Comparison of ENCODE assay signal across 8 cellular contexts in the genomic region with DNA sequence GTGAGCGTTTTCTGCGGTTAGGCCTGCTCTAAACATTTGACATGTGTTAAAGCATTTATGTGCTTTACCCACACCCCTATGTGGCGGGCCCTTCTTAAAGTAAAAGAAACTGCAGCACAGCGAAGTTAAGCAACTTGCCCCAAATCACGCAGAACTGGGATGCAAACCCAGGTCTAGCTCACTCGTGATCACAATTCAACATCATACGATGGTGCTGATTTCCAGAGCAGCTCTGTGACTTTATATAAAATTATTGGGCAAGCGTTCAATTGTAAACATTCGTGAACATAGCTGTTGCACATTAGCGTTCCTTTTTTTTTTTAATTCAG. TPM values are rescaled to one million over a fixed set of nuclear protein-coding genes. Genes with fewer than 3 reads are reported as not detected.
DNase-seq lines count a peak whose midpoint lies in the region; ATAC-seq and TF ChIP-seq lines count a peak whose summit lies in the region.

No MANE protein-coding gene starts in this region.

- H3K4me1 ChIP-seq in mesenchymal stem cell (ENCODE audit: control insufficient read depth, insufficient read depth, low read depth, low read length) (peaks cover 2% of the 10 kb centered on the region), aorta (ENCODE audit: control insufficient read depth in 1 of 2, insufficient read depth in 2 of 2, low read length in 2 of 2) (no peaks in the 10 kb centered on the region)

- no peak overlapping the region for H2AFZ ChIP-seq in mesenchymal stem cell (ENCODE audit: low read depth, low read length)

- H3K23ac ChIP-seq in mesenchymal stem cell (ENCODE audit: low read length in 2 of 2), result no peak overlapping the region

- peak overlapping the region; percentile 95 for H4K8ac ChIP-seq in mesenchymal stem cell (ENCODE audit: low read length)

- peak overlapping the region; percentile 84 for H3K4me3 Mint-ChIP-seq in stimulated activated naive CD8-positive, alpha-beta T cell treated with anti-CD3 and anti-CD28 coated beads, Interleukin-15, Interleukin-2, amounts not matched to agents 100 ng/mL and 50 ng/mL, for 24 hours

- H2BK5ac ChIP-seq in mesenchymal stem cell (ENCODE audit: low read depth, low read length, poor library complexity, severe bottlenecking), result no peak overlapping the region

- TF ChIP-seq CTCF in cardiac fibroblast (IDR thresholded peaks at IDR 0.05; ENCODE audit: low read depth, low read length), result no peak

- no peak overlapping the region for H2BK120ac ChIP-seq in mesenchymal stem cell (ENCODE audit: low read depth, low read length)

- H3K4ac ChIP-seq in mesenchymal stem cell (ENCODE audit: low read depth in 1 of 2, low read length in 2 of 2), result no peak overlapping the region

- intact Hi-C loops in aorta (cut with DNase I), result loop anchor here in 1 of 2 donors (5.0 kb wide), 1 partner anchor 200 kb away; no protein-coding TSS in a partner anchor

- H2AK5ac ChIP-seq in mesenchymal stem cell (ENCODE audit: low read length, severe bottlenecking), result no peak overlapping the region

- H2BK12ac ChIP-seq in mesenchymal stem cell (ENCODE audit: low read length in 2 of 2), result peak overlapping the region in 1 of 2 experiments; percentile 38

- no peak overlapping the region for H2BK15ac ChIP-seq in mesenchymal stem cell (ENCODE audit: low read depth, poor library complexity, severe bottlenecking)

- peaks cover 7% of the 10 kb centered on the region for H3K36me3 Mint-ChIP-seq in stimulated activated naive CD8-positive, alpha-beta T cell treated with anti-CD3 and anti-CD28 coated beads, Interleukin-15, Interleukin-2, amounts not matched to agents 100 ng/mL and 50 ng/mL, for 24 hours (ENCODE audit: low read depth)

- H3K9me3 Mint-ChIP-seq in stimulated activated naive CD8-positive, alpha-beta T cell treated with anti-CD3 and anti-CD28 coated beads, Interleukin-15, Interleukin-2, amounts not matched to agents 100 ng/mL and 50 ng/mL, for 24 hours, result no peaks in the 10 kb centered on the region

- H3K27me3 ChIP-seq in mesenchymal stem cell (ENCODE audit: control insufficient read depth in 1 of 2, insufficient read depth in 1 of 2, low read length in 2 of 2), result no peaks in the 10 kb centered on the region
- H3K27me3 ChIP-seq in aorta (ENCODE audit: control insufficient read depth in 1 of 2, insufficient read depth in 2 of 2, low read length in 1 of 2), result no peaks in the 10 kb centered on the region

- H3K4me2 ChIP-seq in mesenchymal stem cell (ENCODE audit: low read length, poor library complexity, severe bottlenecking), result peak overlapping the region; percentile 81

- H3K14ac ChIP-seq in mesenchymal stem cell (ENCODE audit: low read length in 2 of 2), result no peak overlapping the region

- no peak for DNase-seq in stimulated activated naive CD8-positive, alpha-beta T cell treated with anti-CD3 and anti-CD28 coated beads, Interleukin-15, Interleukin-2, amounts not matched to agents 100 U/mL and 50 U/mL, for 24 hours
- no peak for DNase-seq in cardiac fibroblast (ENCODE audit: low read depth in 2 of 2)
- DNase-seq in mesenchymal stem cell, result no peak
- DNase-seq in aorta, result no peak
- DNase-seq in cerebellar nuclear complex (lab: John Stamatoyannopoulos, UW), result no peak

- 60% methylated on average over 10 of the region's 10 CpGs for WGBS in mesenchymal stem cell
- WGBS in aorta, 2 donors, result 13 to 15% methylated on average over 10 of the region's 10 CpGs

- H3K27ac ChIP-seq in mesenchymal stem cell (ENCODE audit: low read length, poor library complexity, severe bottlenecking) (peak overlapping the region; percentile 83), aorta (ENCODE audit: low read depth in 1 of 2, low read length in 2 of 2) (peak overlapping the region in 1 of 2 donors; percentile 62)

- peak overlapping the region in 1 of 2 experiments; percentile 64 for H3K18ac ChIP-seq in mesenchymal stem cell (ENCODE audit: low read depth in 1 of 2, low read length in 2 of 2)

- no peaks in the 10 kb centered on the region for H3K9me3 ChIP-seq in mesenchymal stem cell (ENCODE audit: control insufficient read depth, low read length)
- H3K9me3 ChIP-seq in aorta (ENCODE audit: control insufficient read depth, low read length), result no peaks in the 10 kb centered on the region

- H3K27me3 Mint-ChIP-seq in stimulated activated naive CD8-positive, alpha-beta T cell treated with anti-CD3 and anti-CD28 coated beads, Interleukin-15, Interleukin-2, amounts not matched to agents 100 ng/mL and 50 ng/mL, for 24 hours, result no peaks in the 10 kb centered on the region

- H3K36me3 ChIP-seq in mesenchymal stem cell (ENCODE audit: control insufficient read depth in 1 of 2, insufficient read depth in 2 of 2, low read depth in 1 of 2, low read length in 2 of 2) (no peaks in the 10 kb centered on the region), aorta (ENCODE audit: control insufficient read depth in 1 of 2, insufficient read depth in 2 of 2, low read length in 1 of 2) (no peaks in the 10 kb centered on the region)

- no peak for ATAC-seq in stimulated activated naive CD8-positive, alpha-beta T cell treated with anti-CD3 and anti-CD28 coated beads, Interleukin-15, Interleukin-2, amounts not matched to agents 100 U/mL and 50 U/mL, for 24 hours
- ATAC-seq in aorta (ENCODE audit: low FRiP score), result peak; percentile 9
- no peak for ATAC-seq in GM21529 (IDR thresholded peaks at IDR 0.05; ENCODE audit: unreplicated experiment)
- no peak for ATAC-seq in HG03280 (IDR thresholded peaks at IDR 0.05; ENCODE audit: unreplicated experiment)

- peak overlapping the region; percentile 25 for H4K91ac ChIP-seq in mesenchymal stem cell (ENCODE audit: low read length)

- H3K4me3 ChIP-seq in cardiac fibroblast (replicated peaks in 1 of 2; ENCODE audit: low read depth in 2 of 2, low read length in 2 of 2), result peak overlapping the region; percentile 47 to 49
- H3K4me3 ChIP-seq in mesenchymal stem cell (ENCODE audit: insufficient read depth in 1 of 2, low read depth in 1 of 2, low read length in 2 of 2), result peak overlapping the region; percentile 51 to 85
- peak overlapping the region; percentile 39 to 49 for H3K4me3 ChIP-seq in aorta (ENCODE audit: low read length in 2 of 2)

- peak overlapping the region; percentile 94 for H3K9ac ChIP-seq in mesenchymal stem cell (ENCODE audit: low read length)

- peaks cover 41% of the 10 kb centered on the region for H3K4me1 Mint-ChIP-seq in stimulated activated naive CD8-positive, alpha-beta T cell treated with anti-CD3 and anti-CD28 coated beads, Interleukin-15, Interleukin-2, amounts not matched to agents 100 ng/mL and 50 ng/mL, for 24 hours (ENCODE audit: low read depth)

- no peaks in the 10 kb centered on the region for H3K79me1 ChIP-seq in mesenchymal stem cell (replicated peaks; ENCODE audit: low read length, poor library complexity, severe bottlenecking)

- peak overlapping the region; percentile 88 for H3K27ac Mint-ChIP-seq in stimulated activated naive CD8-positive, alpha-beta T cell treated with anti-CD3 and anti-CD28 coated beads, Interleukin-15, Interleukin-2, amounts not matched to agents 100 ng/mL and 50 ng/mL, for 24 hours

RNA-seq across cellular contexts. Expression of gene RFESD, which starts 0.7 kb away (rescaled TPM):
- polyA plus RNA-seq in mesenchymal stem cell (2013, experiment 1 of 2), result 1.3 TPM
- polyA plus RNA-seq in mesenchymal stem cell (2013, experiment 2 of 2), result 1.6 TPM
- total RNA-seq in aorta, result 1 to 10 TPM in 1 of 2 donors, under 1 TPM in 1; 0.75 to 3.4 TPM
- 1 to 10 TPM in 1 of 2 donors, under 1 TPM in 1; 0.50 to 1.3 TPM for polyA plus RNA-seq in aorta

RNA-seq across cellular contexts. Expression of gene GPR150, which starts 27.4 kb away (rescaled TPM):
- polyA plus RNA-seq in mesenchymal stem cell (2013, experiment 1 of 2), result 0.36 TPM
- polyA plus RNA-seq in mesenchymal stem cell (2013, experiment 2 of 2), result 0.48 TPM
- under 1 TPM in 1 of 2 donors, not detected in 1; 0.23 TPM for total RNA-seq in aorta
- polyA plus RNA-seq in aorta, result not detected

RNA-seq across cellular contexts. Expression of gene SPATA9, which starts 35.5 kb away (rescaled TPM):
- 0.69 TPM for polyA plus RNA-seq in mesenchymal stem cell (2013, experiment 1 of 2)
- polyA plus RNA-seq in mesenchymal stem cell (2013, experiment 2 of 2), result 0.49 TPM
- under 1 TPM; 0.45 to 0.60 TPM for total RNA-seq in aorta
- under 1 TPM in 1 of 2 donors, not detected in 1; 0.38 TPM for polyA plus RNA-seq in aorta
